In the genomic region with DNA sequence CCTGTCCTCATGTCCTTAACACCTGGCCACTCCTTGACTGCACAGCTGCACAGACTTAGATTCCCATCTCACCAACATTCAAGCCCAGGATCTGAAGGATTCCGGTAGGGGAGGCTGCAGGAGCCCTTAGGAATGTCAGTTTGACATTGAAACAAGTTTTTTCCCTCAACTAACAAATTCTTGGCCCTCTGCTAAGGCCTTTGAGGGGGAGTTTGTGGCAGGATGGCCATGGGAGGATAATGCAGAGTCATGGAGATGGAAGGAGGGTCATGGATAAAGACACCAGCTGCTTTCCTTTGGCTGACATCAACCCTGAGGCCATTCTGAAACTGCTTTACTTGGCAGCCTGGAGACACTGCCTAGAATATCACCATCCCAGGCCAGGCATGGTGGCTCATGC, we compare ENCODE assay signal across 19 cellular contexts.
"Had no signal": no experiment of that assay in that cellular context is flagged by ENCODE, and none has a peak within 500 bp of the region (broad histone marks: within the 10 kb centered on the region; RNA-seq: fewer than 3 reads in every experiment).

No MANE protein-coding gene starts in this region.

- DNase-seq: activated CD4-positive, CD25-positive, alpha-beta regulatory T cell treated with anti-CD3 and anti-CD28 coated beads, Interleukin-2, amount 50 U/mL, for 72 hours; activated CD8-positive, alpha-beta memory T cell treated with anti-CD3 and anti-CD28 coated beads for 24 hours; activated CD8-positive, alpha-beta memory T cell treated with anti-CD3 and anti-CD28 coated beads, Interleukin-2, amount 50 U/mL, for 48 hours; activated gamma-delta T cell; activated T-cell treated with anti-CD3 and anti-CD28 coated beads, Interleukin-2, amount 50 U/mL, for 72 hours; dermis blood vessel endothelial cell; effector memory CD4-positive, alpha-beta T cell; hypothalamus; islet precursor cell; left colon; lower lobe of right lung; nephron progenitor cell; nucleus accumbens; posterior cingulate gyrus; stomach; upper lobe of right lung had no signal

- H3K27me3 ChIP-seq: esophagus muscularis mucosa, stomach, upper lobe of right lung had no signal

- ATAC-seq: activated T-cell treated with anti-CD3 and anti-CD28 coated beads, Interleukin-2, amount 50 U/mL, for 72 hours; left colon; lower lobe of right lung; upper lobe of right lung had no signal

- H3K4me3 ChIP-seq: esophagus muscularis mucosa, lower lobe of right lung, skin epidermis, stomach, upper lobe of right lung had no signal

- H3K27ac ChIP-seq: esophagus muscularis mucosa, lower lobe of right lung, skin epidermis, stomach, upper lobe of right lung, VCaP had no signal

- H3K9me3 ChIP-seq: esophagus muscularis mucosa, lower lobe of right lung, stomach, upper lobe of right lung had no signal

- H3K36me3 ChIP-seq: esophagus muscularis mucosa, lower lobe of right lung, stomach, upper lobe of right lung had no signal
